ENCODE assay signal across 1 cellular context in the genomic region with DNA sequence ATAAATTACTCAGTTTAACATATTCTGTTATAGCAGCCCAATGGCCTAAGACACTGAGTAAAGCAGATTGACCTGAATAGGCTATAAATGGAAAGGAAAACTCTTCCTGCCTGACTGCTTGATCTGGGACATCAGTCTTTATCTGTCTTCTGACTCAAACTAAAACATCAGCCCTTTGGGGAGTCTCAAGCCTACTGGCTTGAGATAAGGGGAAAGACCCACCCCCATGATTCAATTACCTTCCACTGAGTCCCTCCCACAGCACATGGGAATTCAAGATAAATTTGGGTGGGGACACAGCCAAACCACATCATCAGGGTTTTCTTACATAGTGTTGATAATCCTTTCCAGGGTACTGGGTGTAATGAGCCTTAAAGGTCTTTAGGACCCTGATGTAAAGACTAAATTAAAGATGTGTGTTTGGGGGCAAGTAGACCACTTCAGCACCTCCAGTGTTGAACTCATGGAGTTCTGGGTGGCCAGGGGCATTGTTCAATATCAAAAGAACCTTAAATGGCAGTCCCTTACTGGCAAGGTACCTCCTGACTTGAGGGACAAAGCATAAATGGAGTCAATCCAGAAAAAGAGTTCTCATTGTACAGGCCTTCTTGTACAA.
TF ChIP-seq lines count a peak whose summit lies in the region.

No MANE protein-coding gene starts in this region.

TF ChIP-seq in K562, 482 proteins besides CTCF, POLR2A, EP300 and RAD21 (continued from another document and continues in another):
- TF ChIP-seq, protein P1, sequence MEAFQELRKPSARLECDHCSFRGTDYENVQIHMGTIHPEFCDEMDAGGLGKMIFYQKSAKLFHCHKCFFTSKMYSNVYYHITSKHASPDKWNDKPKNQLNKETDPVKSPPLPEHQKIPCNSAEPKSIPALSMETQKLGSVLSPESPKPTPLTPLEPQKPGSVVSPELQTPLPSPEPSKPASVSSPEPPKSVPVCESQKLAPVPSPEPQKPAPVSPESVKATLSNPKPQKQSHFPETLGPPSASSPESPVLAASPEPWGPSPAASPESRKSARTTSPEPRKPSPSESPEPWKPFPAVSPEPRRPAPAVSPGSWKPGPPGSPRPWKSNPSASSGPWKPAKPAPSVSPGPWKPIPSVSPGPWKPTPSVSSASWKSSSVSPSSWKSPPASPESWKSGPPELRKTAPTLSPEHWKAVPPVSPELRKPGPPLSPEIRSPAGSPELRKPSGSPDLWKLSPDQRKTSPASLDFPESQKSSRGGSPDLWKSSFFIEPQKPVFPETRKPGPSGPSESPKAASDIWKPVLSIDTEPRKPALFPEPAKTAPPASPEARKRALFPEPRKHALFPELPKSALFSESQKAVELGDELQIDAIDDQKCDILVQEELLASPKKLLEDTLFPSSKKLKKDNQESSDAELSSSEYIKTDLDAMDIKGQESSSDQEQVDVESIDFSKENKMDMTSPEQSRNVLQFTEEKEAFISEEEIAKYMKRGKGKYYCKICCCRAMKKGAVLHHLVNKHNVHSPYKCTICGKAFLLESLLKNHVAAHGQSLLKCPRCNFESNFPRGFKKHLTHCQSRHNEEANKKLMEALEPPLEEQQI (IDR thresholded peaks at IDR 0.05), result peak; percentile 77
- no peak for TF ChIP-seq KDM2B (CRISPR knock-in tag; IDR thresholded peaks at IDR 0.05)
- no peak for TF ChIP-seq RBM39 (optimal IDR thresholded peaks at IDR 0.05; ENCODE audit: low read depth, low read length)
- no peak for TF ChIP-seq ZNF311 (CRISPR knock-in tag; IDR thresholded peaks at IDR 0.05)
- TF ChIP-seq, protein P2, sequence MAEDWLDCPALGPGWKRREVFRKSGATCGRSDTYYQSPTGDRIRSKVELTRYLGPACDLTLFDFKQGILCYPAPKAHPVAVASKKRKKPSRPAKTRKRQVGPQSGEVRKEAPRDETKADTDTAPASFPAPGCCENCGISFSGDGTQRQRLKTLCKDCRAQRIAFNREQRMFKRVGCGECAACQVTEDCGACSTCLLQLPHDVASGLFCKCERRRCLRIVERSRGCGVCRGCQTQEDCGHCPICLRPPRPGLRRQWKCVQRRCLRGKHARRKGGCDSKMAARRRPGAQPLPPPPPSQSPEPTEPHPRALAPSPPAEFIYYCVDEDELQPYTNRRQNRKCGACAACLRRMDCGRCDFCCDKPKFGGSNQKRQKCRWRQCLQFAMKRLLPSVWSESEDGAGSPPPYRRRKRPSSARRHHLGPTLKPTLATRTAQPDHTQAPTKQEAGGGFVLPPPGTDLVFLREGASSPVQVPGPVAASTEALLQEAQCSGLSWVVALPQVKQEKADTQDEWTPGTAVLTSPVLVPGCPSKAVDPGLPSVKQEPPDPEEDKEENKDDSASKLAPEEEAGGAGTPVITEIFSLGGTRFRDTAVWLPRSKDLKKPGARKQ (CRISPR knock-in tag; IDR thresholded peaks at IDR 0.05), result no peak
- no peak for TF ChIP-seq ILK (tag; IDR thresholded peaks at IDR 0.05; ENCODE audit: borderline replicate concordance, low read depth)
- peak; percentile 74 for TF ChIP-seq SMARCA4 (IDR thresholded peaks at IDR 0.05)
- no peak for TF ChIP-seq DDX20 (tag; IDR thresholded peaks at IDR 0.05; ENCODE audit: low read depth)
- peak; percentile 74 for TF ChIP-seq FOSL1 (tag; conservative IDR thresholded peaks at IDR 0.05)
- TF ChIP-seq, protein P3, sequence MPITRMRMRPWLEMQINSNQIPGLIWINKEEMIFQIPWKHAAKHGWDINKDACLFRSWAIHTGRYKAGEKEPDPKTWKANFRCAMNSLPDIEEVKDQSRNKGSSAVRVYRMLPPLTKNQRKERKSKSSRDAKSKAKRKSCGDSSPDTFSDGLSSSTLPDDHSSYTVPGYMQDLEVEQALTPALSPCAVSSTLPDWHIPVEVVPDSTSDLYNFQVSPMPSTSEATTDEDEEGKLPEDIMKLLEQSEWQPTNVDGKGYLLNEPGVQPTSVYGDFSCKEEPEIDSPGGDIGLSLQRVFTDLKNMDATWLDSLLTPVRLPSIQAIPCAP (CRISPR knock-in tag; IDR thresholded peaks at IDR 0.05; ENCODE audit: borderline replicate concordance), result no peak
- TF ChIP-seq, protein P4, sequence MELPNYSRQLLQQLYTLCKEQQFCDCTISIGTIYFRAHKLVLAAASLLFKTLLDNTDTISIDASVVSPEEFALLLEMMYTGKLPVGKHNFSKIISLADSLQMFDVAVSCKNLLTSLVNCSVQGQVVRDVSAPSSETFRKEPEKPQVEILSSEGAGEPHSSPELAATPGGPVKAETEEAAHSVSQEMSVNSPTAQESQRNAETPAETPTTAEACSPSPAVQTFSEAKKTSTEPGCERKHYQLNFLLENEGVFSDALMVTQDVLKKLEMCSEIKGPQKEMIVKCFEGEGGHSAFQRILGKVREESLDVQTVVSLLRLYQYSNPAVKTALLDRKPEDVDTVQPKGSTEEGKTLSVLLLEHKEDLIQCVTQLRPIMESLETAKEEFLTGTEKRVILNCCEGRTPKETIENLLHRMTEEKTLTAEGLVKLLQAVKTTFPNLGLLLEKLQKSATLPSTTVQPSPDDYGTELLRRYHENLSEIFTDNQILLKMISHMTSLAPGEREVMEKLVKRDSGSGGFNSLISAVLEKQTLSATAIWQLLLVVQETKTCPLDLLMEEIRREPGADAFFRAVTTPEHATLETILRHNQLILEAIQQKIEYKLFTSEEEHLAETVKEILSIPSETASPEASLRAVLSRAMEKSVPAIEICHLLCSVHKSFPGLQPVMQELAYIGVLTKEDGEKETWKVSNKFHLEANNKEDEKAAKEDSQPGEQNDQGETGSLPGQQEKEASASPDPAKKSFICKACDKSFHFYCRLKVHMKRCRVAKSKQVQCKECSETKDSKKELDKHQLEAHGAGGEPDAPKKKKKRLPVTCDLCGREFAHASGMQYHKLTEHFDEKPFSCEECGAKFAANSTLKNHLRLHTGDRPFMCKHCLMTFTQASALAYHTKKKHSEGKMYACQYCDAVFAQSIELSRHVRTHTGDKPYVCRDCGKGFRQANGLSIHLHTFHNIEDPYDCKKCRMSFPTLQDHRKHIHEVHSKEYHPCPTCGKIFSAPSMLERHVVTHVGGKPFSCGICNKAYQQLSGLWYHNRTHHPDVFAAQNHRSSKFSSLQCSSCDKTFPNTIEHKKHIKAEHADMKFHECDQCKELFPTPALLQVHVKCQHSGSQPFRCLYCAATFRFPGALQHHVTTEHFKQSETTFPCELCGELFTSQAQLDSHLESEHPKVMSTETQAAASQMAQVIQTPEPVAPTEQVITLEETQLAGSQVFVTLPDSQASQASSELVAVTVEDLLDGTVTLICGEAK (IDR thresholded peaks at IDR 0.05), result no peak
- TF ChIP-seq, protein P4 (CRISPR knock-in tag; IDR thresholded peaks at IDR 0.05), result no peak
- TF ChIP-seq ZBTB8A (IDR thresholded peaks at IDR 0.05; ENCODE audit: partially characterized antibody), result no peak
- no peak for TF ChIP-seq ZNF551 (CRISPR knock-in tag; IDR thresholded peaks at IDR 0.05)
- no peak for TF ChIP-seq NFIX (CRISPR knock-in tag; IDR thresholded peaks at IDR 0.05; ENCODE audit: low read depth)
- TF ChIP-seq CHD4 (IDR thresholded peaks at IDR 0.05; ENCODE audit: insufficient read depth, insufficient replicate concordance, low read depth, low read length, poor library complexity, severe bottlenecking), result no peak
- TF ChIP-seq, protein P5, sequence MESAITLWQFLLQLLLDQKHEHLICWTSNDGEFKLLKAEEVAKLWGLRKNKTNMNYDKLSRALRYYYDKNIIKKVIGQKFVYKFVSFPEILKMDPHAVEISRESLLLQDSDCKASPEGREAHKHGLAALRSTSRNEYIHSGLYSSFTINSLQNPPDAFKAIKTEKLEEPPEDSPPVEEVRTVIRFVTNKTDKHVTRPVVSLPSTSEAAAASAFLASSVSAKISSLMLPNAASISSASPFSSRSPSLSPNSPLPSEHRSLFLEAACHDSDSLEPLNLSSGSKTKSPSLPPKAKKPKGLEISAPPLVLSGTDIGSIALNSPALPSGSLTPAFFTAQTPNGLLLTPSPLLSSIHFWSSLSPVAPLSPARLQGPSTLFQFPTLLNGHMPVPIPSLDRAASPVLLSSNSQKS (CRISPR knock-in tag; IDR thresholded peaks at IDR 0.05), result no peak
- TF ChIP-seq ZNF764 (CRISPR knock-in tag; IDR thresholded peaks at IDR 0.05; ENCODE audit: low read depth), result no peak
- TF ChIP-seq, protein P6, sequence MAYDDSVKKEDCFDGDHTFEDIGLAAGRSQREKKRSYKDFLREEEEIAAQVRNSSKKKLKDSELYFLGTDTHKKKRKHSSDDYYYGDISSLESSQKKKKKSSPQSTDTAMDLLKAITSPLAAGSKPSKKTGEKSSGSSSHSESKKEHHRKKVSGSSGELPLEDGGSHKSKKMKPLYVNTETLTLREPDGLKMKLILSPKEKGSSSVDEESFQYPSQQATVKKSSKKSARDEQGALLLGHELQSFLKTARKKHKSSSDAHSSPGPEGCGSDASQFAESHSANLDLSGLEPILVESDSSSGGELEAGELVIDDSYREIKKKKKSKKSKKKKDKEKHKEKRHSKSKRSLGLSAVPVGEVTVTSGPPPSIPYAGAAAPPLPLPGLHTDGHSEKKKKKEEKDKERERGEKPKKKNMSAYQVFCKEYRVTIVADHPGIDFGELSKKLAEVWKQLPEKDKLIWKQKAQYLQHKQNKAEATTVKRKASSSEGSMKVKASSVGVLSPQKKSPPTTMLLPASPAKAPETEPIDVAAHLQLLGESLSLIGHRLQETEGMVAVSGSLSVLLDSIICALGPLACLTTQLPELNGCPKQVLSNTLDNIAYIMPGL (CRISPR knock-in tag; IDR thresholded peaks at IDR 0.05), result no peak
- TF ChIP-seq, protein P7, sequence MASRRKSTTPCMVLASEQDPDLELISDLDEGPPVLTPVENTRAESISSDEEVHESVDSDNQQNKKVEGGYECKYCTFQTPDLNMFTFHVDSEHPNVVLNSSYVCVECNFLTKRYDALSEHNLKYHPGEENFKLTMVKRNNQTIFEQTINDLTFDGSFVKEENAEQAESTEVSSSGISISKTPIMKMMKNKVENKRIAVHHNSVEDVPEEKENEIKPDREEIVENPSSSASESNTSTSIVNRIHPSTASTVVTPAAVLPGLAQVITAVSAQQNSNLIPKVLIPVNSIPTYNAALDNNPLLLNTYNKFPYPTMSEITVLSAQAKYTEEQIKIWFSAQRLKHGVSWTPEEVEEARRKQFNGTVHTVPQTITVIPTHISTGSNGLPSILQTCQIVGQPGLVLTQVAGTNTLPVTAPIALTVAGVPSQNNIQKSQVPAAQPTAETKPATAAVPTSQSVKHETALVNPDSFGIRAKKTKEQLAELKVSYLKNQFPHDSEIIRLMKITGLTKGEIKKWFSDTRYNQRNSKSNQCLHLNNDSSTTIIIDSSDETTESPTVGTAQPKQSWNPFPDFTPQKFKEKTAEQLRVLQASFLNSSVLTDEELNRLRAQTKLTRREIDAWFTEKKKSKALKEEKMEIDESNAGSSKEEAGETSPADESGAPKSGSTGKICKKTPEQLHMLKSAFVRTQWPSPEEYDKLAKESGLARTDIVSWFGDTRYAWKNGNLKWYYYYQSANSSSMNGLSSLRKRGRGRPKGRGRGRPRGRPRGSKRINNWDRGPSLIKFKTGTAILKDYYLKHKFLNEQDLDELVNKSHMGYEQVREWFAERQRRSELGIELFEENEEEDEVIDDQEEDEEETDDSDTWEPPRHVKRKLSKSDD (conservative IDR thresholded peaks at IDR 0.05; ENCODE audit: low read length), result no peak
- TF ChIP-seq SMARCA5 (IDR thresholded peaks at IDR 0.05), result no peak
- TF ChIP-seq, protein P8, sequence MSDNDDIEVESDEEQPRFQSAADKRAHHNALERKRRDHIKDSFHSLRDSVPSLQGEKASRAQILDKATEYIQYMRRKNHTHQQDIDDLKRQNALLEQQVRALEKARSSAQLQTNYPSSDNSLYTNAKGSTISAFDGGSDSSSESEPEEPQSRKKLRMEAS (CRISPR knock-in tag; IDR thresholded peaks at IDR 0.05), result no peak
- TF ChIP-seq, protein P9, sequence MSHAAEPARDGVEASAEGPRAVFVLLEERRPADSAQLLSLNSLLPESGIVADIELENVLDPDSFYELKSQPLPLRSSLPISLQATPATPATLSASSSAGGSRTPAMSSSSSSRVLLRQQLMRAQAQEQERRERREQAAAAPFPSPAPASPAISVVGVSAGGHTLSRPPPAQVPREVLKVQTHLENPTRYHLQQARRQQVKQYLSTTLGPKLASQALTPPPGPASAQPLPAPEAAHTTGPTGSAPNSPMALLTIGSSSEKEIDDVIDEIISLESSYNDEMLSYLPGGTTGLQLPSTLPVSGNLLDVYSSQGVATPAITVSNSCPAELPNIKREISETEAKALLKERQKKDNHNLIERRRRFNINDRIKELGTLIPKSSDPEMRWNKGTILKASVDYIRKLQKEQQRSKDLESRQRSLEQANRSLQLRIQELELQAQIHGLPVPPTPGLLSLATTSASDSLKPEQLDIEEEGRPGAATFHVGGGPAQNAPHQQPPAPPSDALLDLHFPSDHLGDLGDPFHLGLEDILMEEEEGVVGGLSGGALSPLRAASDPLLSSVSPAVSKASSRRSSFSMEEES (CRISPR knock-in tag; IDR thresholded peaks at IDR 0.05), result no peak
- TF ChIP-seq CBFB (CRISPR knock-in tag; IDR thresholded peaks at IDR 0.05), result no peak
- TF ChIP-seq ETV5 (CRISPR knock-in tag; IDR thresholded peaks at IDR 0.05; ENCODE audit: low read depth), result no peak
- peak; percentile 41; the same call in 1 of the 2 replicates for TF ChIP-seq MTA2 (IDR thresholded peaks at IDR 0.05; ENCODE audit: low read depth)
- peak; percentile 15; the same call in 1 of the 2 replicates for TF ChIP-seq CREB1 (IDR thresholded peaks at IDR 0.05)
- no peak for TF ChIP-seq CREB1 (CRISPR knock-in tag; IDR thresholded peaks at IDR 0.05)
- TF ChIP-seq ZNF263 (CRISPR knock-in tag; IDR thresholded peaks at IDR 0.05; ENCODE audit: borderline replicate concordance), result no peak
- no peak for TF ChIP-seq XRCC3 (IDR thresholded peaks at IDR 0.05)
